ENCODE assay signal across 11 cellular contexts in genomic region chr10:70967591-70968588, GRCh38.
A peak's percentile ranks its signal among the peaks of the same experiment; 100 is the strongest.
DNase-seq lines count a peak whose midpoint lies in the region; ATAC-seq and TF ChIP-seq lines count a peak whose summit lies in the region.
"Had no signal": no experiment of that assay in that cellular context is flagged by ENCODE, and none has a peak within 500 bp of the region (broad histone marks: within the 10 kb centered on the region; RNA-seq: fewer than 3 reads in every experiment).

No MANE protein-coding gene starts in this region.

- H3K27me3 ChIP-seq in neuronal stem cell (ENCODE audit: control insufficient read depth in 3 of 3, insufficient read depth in 3 of 3, low read depth in 1 of 3, low read length in 3 of 3) = no peaks in the 10 kb centered on the region

- no peak overlapping the region for H3K27ac Mint-ChIP-seq in Calu3 (ENCODE audit: unreplicated experiment)

- H2AK5ac ChIP-seq in neuronal stem cell (ENCODE audit: low read depth, low read length) = no peak overlapping the region

- ATAC-seq in GM19023 (IDR thresholded peaks at IDR 0.05; ENCODE audit: unreplicated experiment) (peak; percentile 64), HG02884 (IDR thresholded peaks at IDR 0.05; ENCODE audit: unreplicated experiment) (peak; percentile 63), HG03025 (IDR thresholded peaks at IDR 0.05; ENCODE audit: low FRiP score, unreplicated experiment) (no peak), GM21825 (IDR thresholded peaks at IDR 0.05; ENCODE audit: unreplicated experiment) (no peak)

- H3K27ac ChIP-seq in neuronal stem cell (replicated peaks; ENCODE audit: low read length) = no peak overlapping the region
- H3K27ac ChIP-seq: prostate gland had no signal

- H4K8ac ChIP-seq in neuronal stem cell (ENCODE audit: low read depth, low read length) = no peak overlapping the region

- H2BK5ac ChIP-seq in neuronal stem cell (ENCODE audit: low read length) = no peak overlapping the region

- H3K4me3 ChIP-seq in neuronal stem cell (ENCODE audit: low read length in 2 of 2) = no peak overlapping the region
- H3K4me3 ChIP-seq: prostate gland had no signal

- peaks cover 13 to 25% of the 10 kb centered on the region in 2 donors for H3K4me1 ChIP-seq in neuronal stem cell (ENCODE audit: control insufficient read depth in 2 of 2, insufficient read depth in 1 of 2, low read depth in 1 of 2, low read length in 2 of 2)
- H3K4me1 ChIP-seq: prostate gland had no signal

- no peak overlapping the region for H3K4me2 ChIP-seq in neuronal stem cell (ENCODE audit: insufficient read depth, low read length, poor library complexity, severe bottlenecking)

- H3K4me3 Mint-ChIP-seq in Calu3 (ENCODE audit: low read depth, unreplicated experiment) = no peak overlapping the region

- H3K23ac ChIP-seq in neuronal stem cell (ENCODE audit: low read depth, low read length, poor library complexity) = no peak overlapping the region

- peaks cover 0 to 4% of the 10 kb centered on the region in 2 donors for H3K9me3 ChIP-seq in neuronal stem cell (replicated peaks in 1 of 2; ENCODE audit: control insufficient read depth in 2 of 2, insufficient read depth in 1 of 2, low read depth in 1 of 2, low read length in 2 of 2)
- H3K9me3 ChIP-seq: prostate gland had no signal

- no CpG with 5 or more reads among the region's 15 CpGs for WGBS in neuronal stem cell (ENCODE audit: extremely low coverage in 2 of 2, insufficient read length in 2 of 2, insufficient replicate concordance in 1 of 2), 2 donors

- H4K91ac ChIP-seq in neuronal stem cell (ENCODE audit: low read depth, low read length, poor library complexity) = no peak overlapping the region

- H3K36me3 ChIP-seq in neuronal stem cell (replicated peaks in 1 of 2; ENCODE audit: control insufficient read depth in 2 of 2, insufficient read depth in 2 of 2, low read length in 2 of 2) = no peaks in the 10 kb centered on the region
- H3K36me3 ChIP-seq: prostate gland had no signal

- no peak overlapping the region for H3K18ac ChIP-seq in neuronal stem cell (ENCODE audit: low read length)

- H2BK15ac ChIP-seq in neuronal stem cell (ENCODE audit: low read length) = no peak overlapping the region

- no peak overlapping the region for H2BK120ac ChIP-seq in neuronal stem cell (ENCODE audit: low read depth, low read length)

- no peaks in the 10 kb centered on the region for H3K79me1 ChIP-seq in neuronal stem cell (ENCODE audit: low read depth, low read length)

- BruUV-seq in Calu3 (replicated peaks; lab: Mats Ljungman, UMichigan) = no TSS peak

- no peak overlapping the region for H2AFZ ChIP-seq in neuronal stem cell (ENCODE audit: low read length)

- intact Hi-C loops in Calu3 (cut with micrococcal nuclease; ENCODE audit: unreplicated experiment) = no loop called here

- peak; percentile 11 for DNase-seq in RPMI8226
- DNase-seq in neuronal stem cell (ENCODE audit: low spot score) = peak; percentile 59
- DNase-seq in NCI-H187 (lab: John Stamatoyannopoulos, UW) = no peak
- no peak for DNase-seq in Calu3
- DNase-seq: activated CD8-positive, alpha-beta memory T cell treated with anti-CD3 and anti-CD28 coated beads, Interleukin-2, amount 50 U/mL, for 4 hours; cortex of kidney had no signal

- H3K4ac ChIP-seq in neuronal stem cell (ENCODE audit: low read length) = no peak overlapping the region

- no peaks in the 10 kb centered on the region for H3K36me3 Mint-ChIP-seq in Calu3 (ENCODE audit: insufficient read depth, unreplicated experiment)

- H2BK12ac ChIP-seq in neuronal stem cell (ENCODE audit: low read length) = no peak overlapping the region

- TF ChIP-seq CTCF in Calu3 (IDR thresholded peaks at IDR 0.05; ENCODE audit: unreplicated experiment) = no peak

- CTCF ChIA-PET in Calu3 (lab: Charles Lee) = no interaction called here

- H3K14ac ChIP-seq in neuronal stem cell (ENCODE audit: low read length) = no peak overlapping the region

- peaks cover 65% of the 10 kb centered on the region for H3K27me3 Mint-ChIP-seq in Calu3 (ENCODE audit: unreplicated experiment)

- no peaks in the 10 kb centered on the region for H3K9me3 Mint-ChIP-seq in Calu3 (ENCODE audit: low read depth, unreplicated experiment)

- H3K9ac ChIP-seq in neuronal stem cell (ENCODE audit: low read depth, low read length, poor library complexity) = no peak overlapping the region

- no peaks in the 10 kb centered on the region for H3K4me1 Mint-ChIP-seq in Calu3 (ENCODE audit: low read depth, unreplicated experiment)

Comparison
In these comparisons a context has a peak if more than half of its experiments do, and no peak if none do; other contexts are left out.
1. ATAC-seq: peak in GM19023 (single experiment) and HG02884 (single experiment); none in HG03025 (single experiment) and GM21825 (single experiment).
2. DNase-seq: peak in RPMI8226 (single experiment) and neuronal stem cell (single experiment); none in NCI-H187 (0 of 2) and Calu3 (single experiment).